18 cellular contexts compared by ENCODE assay signal in the genomic region with DNA sequence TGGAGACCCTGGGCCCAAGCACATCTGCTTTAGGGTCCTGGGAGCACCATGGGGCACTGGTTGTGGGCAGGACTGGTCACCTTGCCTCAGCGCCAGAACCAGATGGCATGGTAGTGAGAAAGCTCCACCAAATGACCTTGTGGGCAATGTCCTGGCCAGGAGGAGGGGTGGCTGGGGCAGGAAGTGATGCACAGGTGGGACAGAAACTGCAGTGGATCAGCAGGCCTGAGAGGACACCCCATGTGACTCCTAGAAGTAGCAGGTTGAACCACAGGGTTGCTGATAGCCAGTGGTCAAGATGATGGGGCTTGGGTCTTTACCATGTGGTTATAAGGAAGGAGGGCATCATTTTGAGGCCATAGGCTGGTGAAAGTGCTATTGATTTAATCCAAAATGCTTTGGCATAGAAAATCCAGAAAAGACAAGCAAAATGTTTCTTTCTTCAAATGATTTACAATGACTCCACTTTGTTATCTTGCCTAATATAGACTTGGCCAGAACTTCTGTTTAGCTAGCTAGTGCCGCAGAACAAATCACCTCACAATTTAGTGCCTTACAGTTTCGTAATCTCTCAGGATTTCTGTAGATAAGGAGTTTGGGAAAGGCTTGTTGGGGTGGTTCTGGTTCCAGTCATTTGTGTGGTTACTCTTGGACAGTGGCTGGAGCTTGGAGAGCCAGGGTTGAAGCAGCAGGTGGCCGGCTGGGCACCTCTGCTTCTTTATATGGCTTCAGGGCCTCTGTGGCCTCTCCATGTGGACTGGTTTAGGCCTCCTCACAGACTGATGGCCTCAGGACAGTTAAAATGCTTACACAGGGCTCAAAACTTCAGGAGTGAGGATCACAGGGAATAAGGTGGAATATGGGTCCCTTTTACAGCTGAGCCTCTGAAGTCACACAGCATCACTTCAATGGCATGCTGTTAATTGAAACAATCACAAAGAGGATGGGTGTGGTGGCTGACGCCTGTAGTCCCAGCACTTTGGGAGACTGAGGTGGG. TPM values are rescaled to one million over a fixed set of nuclear protein-coding genes. Genes with fewer than 3 reads are reported as not detected.
DNase-seq lines count a peak whose midpoint lies in the region; FAIRE-seq and TF ChIP-seq lines count a peak whose summit lies in the region.
"Had no signal": no experiment of that assay in that cellular context is flagged by ENCODE, and none has a peak within 500 bp of the region (broad histone marks: within the 10 kb centered on the region; RNA-seq: fewer than 3 reads in every experiment).

No MANE protein-coding gene starts in this region.

- no peak overlapping the region for H3K4me3 Mint-ChIP-seq in MCF 10A (ENCODE audit: unreplicated experiment)
- H3K4me3 Mint-ChIP-seq: stimulated activated naive CD8-positive, alpha-beta T cell treated with anti-CD3 and anti-CD28 coated beads, Interleukin-15, amount 100 ng/mL, for 72 hours; T-cell had no signal

- H3K36me3 Mint-ChIP-seq in MCF 10A (ENCODE audit: insufficient read depth, unreplicated experiment) = no peaks in the 10 kb centered on the region
- H3K36me3 Mint-ChIP-seq: T-cell had no signal

- H3K36me3 ChIP-seq in breast epithelium (no peaks in the 10 kb centered on the region), kidney (ENCODE audit: control insufficient read depth in 1 of 2, insufficient read depth in 2 of 2, low read length in 2 of 2) (no peaks in the 10 kb centered on the region)

- H3K9ac ChIP-seq in kidney (ENCODE audit: low read length in 2 of 2) = no peak overlapping the region

- no peak overlapping the region for H3K27ac ChIP-seq in breast epithelium
- H3K27ac ChIP-seq in kidney (ENCODE audit: low read depth in 2 of 2, low read length in 2 of 2) = no peak overlapping the region

- no peak for TF ChIP-seq POLR2A in breast epithelium (IDR thresholded peaks at IDR 0.05)

- no peaks in the 10 kb centered on the region for H3K27me3 ChIP-seq in breast epithelium

- H3K9me3 Mint-ChIP-seq in MCF 10A (ENCODE audit: unreplicated experiment) = no peaks in the 10 kb centered on the region
- H3K9me3 Mint-ChIP-seq: stimulated activated naive CD8-positive, alpha-beta T cell treated with anti-CD3 and anti-CD28 coated beads, Interleukin-15, amount 100 ng/mL, for 72 hours; T-cell had no signal

- no peaks in the 10 kb centered on the region for H3K27me3 Mint-ChIP-seq in MCF 10A (ENCODE audit: insufficient read depth, unreplicated experiment)

- H3K27ac Mint-ChIP-seq in MCF 10A (ENCODE audit: low read depth, unreplicated experiment) = peak overlapping the region; percentile 63
- H3K27ac Mint-ChIP-seq: T-cell had no signal

- H3K4me1 ChIP-seq in breast epithelium (no peaks in the 10 kb centered on the region), kidney (ENCODE audit: control insufficient read depth in 1 of 2, insufficient read depth in 1 of 2, low read depth in 1 of 2, low read length in 2 of 2) (no peaks in the 10 kb centered on the region)

- no peak for DNase-seq in MCF 10A (ENCODE audit: unreplicated experiment)
- DNase-seq in breast epithelium (ENCODE audit: low spot score in 2 of 2) = no peak
- peak; percentile 20 to 54 for DNase-seq in cardiac fibroblast (ENCODE audit: low read depth in 2 of 2)
- peak; percentile 22 for DNase-seq in kidney
- no peak for DNase-seq in middle frontal gyrus (ENCODE audit: extremely low spot score, low spot score)
- no peak for DNase-seq in HPDE6-E6E7 (ENCODE audit: extremely low spot score)
- no peak for DNase-seq in mucosa of gallbladder (ENCODE audit: low spot score)
- no peak for DNase-seq in NCI-H128 (lab: John Stamatoyannopoulos, UW; ENCODE audit: unreplicated experiment)
- DNase-seq: activated CD4-positive, alpha-beta T cell treated with anti-CD3 and anti-CD28 coated beads for 4 hours; activated CD8-positive, alpha-beta memory T cell treated with anti-CD3 and anti-CD28 coated beads, Interleukin-2, amount 50 U/mL, for 4 hours; COR-L47; dermis blood vessel endothelial cell; NCI-H1436; NCI-H524; stimulated activated CD4-positive, alpha-beta T cell treated with anti-CD3 and anti-CD28 coated beads, Interleukin-4, amount 100 ng/mL, for 4 hours; stimulated activated naive CD8-positive, alpha-beta T cell treated with anti-CD3 and anti-CD28 coated beads, Interleukin-15, amount 100 ng/mL, for 72 hours; T-cell had no signal

- no peak for FAIRE-seq in kidney (lab: Jason Lieb, UNC)
- FAIRE-seq: A204.1 had no signal

- H3K4me1 Mint-ChIP-seq in MCF 10A (ENCODE audit: insufficient read depth, unreplicated experiment) = peaks cover 20% of the 10 kb centered on the region
- H3K4me1 Mint-ChIP-seq: T-cell had no signal

- CTCF ChIA-PET in MCF 10A (lab: Yijun Ruan, JAX) = interaction anchor here (0.6 to 2.2 kb wide), 6 partner anchors 11 to 158 kb away, joined by 3 to 14 read pairs (median 4); no protein-coding TSS in a partner anchor

- H3K4me3 ChIP-seq in breast epithelium (no peak overlapping the region), cardiac fibroblast (replicated peaks in 1 of 2; ENCODE audit: low read depth in 2 of 2, low read length in 2 of 2) (no peak overlapping the region), kidney (ENCODE audit: low read length in 2 of 2) (no peak overlapping the region)

- no TSS peak for BruUV-seq in MCF 10A (replicated peaks; lab: Mats Ljungman, UMichigan)

- POLR2A ChIA-PET in MCF 10A (lab: Yijun Ruan, JAX) = interaction anchor here (0.8 to 4.9 kb wide), 12 partner anchors 14 to 156 kb away, joined by 3 to 35 read pairs (median 6); partner anchors contain the start of gene CDCP1

- intact Hi-C loops in MCF 10A (cut with micrococcal nuclease) = no loop called here
- intact Hi-C loops in breast epithelium (cut with DNase I; ENCODE audit: low total_unique reads) = no loop called here
- intact Hi-C loops in kidney (cut with DNase I) = no loop called here

- TF ChIP-seq CTCF in MCF 10A (IDR thresholded peaks at IDR 0.05; ENCODE audit: unreplicated experiment) (no peak), breast epithelium (IDR thresholded peaks at IDR 0.05) (no peak), cardiac fibroblast (IDR thresholded peaks at IDR 0.05; ENCODE audit: low read depth, low read length) (no peak), kidney (IDR thresholded peaks at IDR 0.05; ENCODE audit: borderline replicate concordance, extremely low read depth, insufficient read depth) (no peak)

- H3K9me3 ChIP-seq in breast epithelium (no peaks in the 10 kb centered on the region), kidney (ENCODE audit: control insufficient read depth in 1 of 2, low read length in 2 of 2) (no peaks in the 10 kb centered on the region)

RNA-seq across cellular contexts. Expression of gene TMEM158, which starts 27.5 kb away (rescaled TPM):
- 1.4 and 1.9 TPM in 2 replicates for total RNA-seq in MCF 10A (2022)
- total RNA-seq in breast epithelium = 1 to 10 TPM in 2 of 3 donors, under 1 TPM in 1; 0.48 to 2.0 (median 1.0) TPM
- total RNA-seq in kidney = 5.1 TPM
- polyA plus RNA-seq in kidney (ENCODE audit: insufficient read depth, low read depth, low replicate concordance) = 3.1 TPM
- 14.6 TPM for total RNA-seq in mucosa of gallbladder

RNA-seq across cellular contexts. Expression of gene CDCP1, which starts 52.4 kb away (rescaled TPM):
- total RNA-seq in MCF 10A (2022) (180 and 208 TPM in 2 replicates), breast epithelium (10 to 100 TPM in 1 of 3 donors, 1 to 10 TPM in 2; 1.9 to 11.3 (median 8.5) TPM), kidney (39.6 TPM), mucosa of gallbladder (42.4 TPM)
- polyA plus RNA-seq in kidney (ENCODE audit: insufficient read depth, low read depth, low replicate concordance) = 3.7 TPM

Comparison
In these comparisons a context has a peak if more than half of its experiments do, and no peak if none do; other contexts are left out.
1. DNase-seq: peak in cardiac fibroblast (2 of 2) and kidney (single experiment); none in MCF 10A (single experiment), breast epithelium (0 of 2), middle frontal gyrus (single experiment), HPDE6-E6E7 (single experiment), mucosa of gallbladder (single experiment) and NCI-H128 (single experiment).